31 cellular contexts compared by ENCODE assay signal in genomic region chr5:77623341-77623740, GRCh38. TPM values are rescaled to one million over a fixed set of nuclear protein-coding genes. Genes with fewer than 3 reads are reported as not detected.
"Had no signal": no experiment of that assay in that cellular context is flagged by ENCODE, and none has a peak within 500 bp of the region (broad histone marks: within the 10 kb centered on the region; RNA-seq: fewer than 3 reads in every experiment).

No MANE protein-coding gene starts in this region.

- H3K4me1 ChIP-seq: suprapubic skin, testis, tibial nerve, upper lobe of right lung, uterus had no signal

- H3K9me3 ChIP-seq: suprapubic skin, testis, thoracic aorta, thyroid gland, transverse colon, upper lobe of right lung, uterus, vagina had no signal

- FAIRE-seq: urothelium cell line had no signal

- H3K27ac ChIP-seq: stomach, suprapubic skin, testis, thoracic aorta, thyroid gland, tibial artery, tibial nerve, transverse colon, upper lobe of left lung, upper lobe of right lung, uterus, vagina had no signal

- H3K4me3 ChIP-seq: stomach, suprapubic skin, testis, thoracic aorta, thyroid gland, tibial artery, tibial nerve, transverse colon, upper lobe of left lung, upper lobe of right lung, uterus, vagina had no signal

- ATAC-seq: stimulated activated effector memory CD8-positive, alpha-beta T cell treated with anti-CD3 and anti-CD28 coated beads, Interleukin-12 subunit alpha, Interleukin-12 subunit beta, amount 100 ng/mL, for 72 hours; stimulated activated memory B cell treated with anti-CD40 and anti-IgM and Interleukin-4, amounts not matched to agents 10 μg/mL and 1 μg/mL and 100 μg/mL, for 72 hours; stimulated activated naive B cell treated with anti-CD40 and anti-IgM and Interleukin-4, amounts not matched to agents 10 μg/mL and 1 μg/mL and 100 μg/mL, for 72 hours; stimulated activated naive CD8-positive, alpha-beta T cell treated with anti-CD3 and anti-CD28 coated beads, Interleukin-15, amount 100 ng/mL, for 72 hours; stimulated activated naive CD8-positive, alpha-beta T cell treated with anti-CD3 and anti-CD28 coated beads, Interleukin-15, Interleukin-2, amounts not matched to agents 100 U/mL and 50 U/mL, for 24 hours; upper lobe of right lung had no signal

- H3K36me3 ChIP-seq: stomach, suprapubic skin, thoracic aorta, thyroid gland, tibial artery, tibial nerve, transverse colon, upper lobe of left lung, upper lobe of right lung, uterus, vagina had no signal

- H3K27me3 ChIP-seq: testis had no signal

- DNase-seq: stimulated activated CD4-positive, alpha-beta T cell treated with anti-CD3 and anti-CD28 coated beads, Interleukin-2, amount 100 ng/mL, for 48 hours; stimulated activated CD4-positive, alpha-beta T cell treated with anti-CD3 and anti-CD28 coated beads, Interleukin-4, amount 100 ng/mL, for 1 hour; stimulated activated CD4-positive, alpha-beta T cell treated with anti-CD3 and anti-CD28 coated beads, Interleukin-4, amount 100 ng/mL, for 24 hours; stimulated activated CD4-positive, alpha-beta T cell treated with anti-CD3 and anti-CD28 coated beads, Interleukin-4, amount 100 ng/mL, for 4 hours; stimulated activated CD8-positive, alpha-beta memory T cell treated with anti-CD3 and anti-CD28 coated beads, Interleukin-4, amount 100 ng/mL, for 48 hours; stimulated activated naive B cell treated with anti-CD40 and anti-IgM and Interleukin-4, amounts not matched to agents 10 μg/mL and 1 μg/mL and 100 μg/mL, for 72 hours; stimulated activated naive CD4-positive, alpha-beta T cell; stimulated activated naive CD4-positive, alpha-beta T cell treated with Interleukin-2 at 50 U/mL for 16 hours; stimulated activated naive CD8-positive, alpha-beta T cell treated with anti-CD3 and anti-CD28 coated beads, Interleukin-15, amount 100 ng/mL, for 72 hours; stimulated activated naive CD8-positive, alpha-beta T cell treated with anti-CD3 and anti-CD28 coated beads, Interleukin-15, Interleukin-2, amounts not matched to agents 100 U/mL and 50 U/mL, for 24 hours; stomach; substantia nigra; testis; thyroid gland; tibial artery; transverse colon; trophoblast cell; upper lobe of left lung; upper lobe of right lung; uterus had no signal

RNA-seq across cellular contexts. Expression of gene OTP, which starts 15.2 kb away (rescaled TPM):
- total RNA-seq: stomach, subcutaneous adipose tissue, suprapubic skin, temporal lobe, thoracic aorta, thyroid gland, tibial nerve, transverse colon, upper lobe of left lung, upper lobe of right lung, ureter, urinary bladder, uterus, vagina had no signal
- polyA plus RNA-seq: stomach, urinary bladder had no signal
